17 cellular contexts compared by ENCODE assay signal in genomic region chrX:39456894-39457600, GRCh38.
DNase-seq lines count a peak whose midpoint lies in the region; ATAC-seq and TF ChIP-seq lines count a peak whose summit lies in the region.
"Had no signal": no experiment of that assay in that cellular context is flagged by ENCODE, and none has a peak within 500 bp of the region (broad histone marks: within the 10 kb centered on the region; RNA-seq: fewer than 3 reads in every experiment).

No MANE protein-coding gene starts in this region.

- H2AFZ ChIP-seq in hepatocyte: no peak overlapping the region

- H3K27ac Mint-ChIP-seq in T-cell: no peak overlapping the region
- H3K27ac Mint-ChIP-seq: CD8-positive, alpha-beta memory T cell; HFFc6 had no signal

- H3K9me3 ChIP-seq in adipocyte (ENCODE audit: control insufficient read depth, low read length) (peaks cover 42% of the 10 kb centered on the region), hepatocyte (ENCODE audit: low read depth) (peaks cover 7% of the 10 kb centered on the region), aorta (ENCODE audit: control insufficient read depth, low read length) (no peaks in the 10 kb centered on the region)

- peaks cover 0 to 7% of the 10 kb centered on the region in 2 donors for H3K27me3 Mint-ChIP-seq in T-cell

- peak; percentile 0 for DNase-seq in EH (ENCODE audit: low read depth)
- peak; percentile 2 for DNase-seq in adipocyte (ENCODE audit: low read depth)
- DNase-seq in hepatocyte (ENCODE audit: low spot score): peak; percentile 17
- peak; percentile 26 for DNase-seq in superior temporal gyrus (ENCODE audit: extremely low spot score)
- DNase-seq in T-cell: no peak
- no peak for DNase-seq in aorta
- DNase-seq: CD8-positive, alpha-beta memory T cell; HFFc6; KG1; NCI-H1092; NCI-H2081 treated with DMSO at 0.1 percent for 48 hours; NCI-H510A; NCI-H82 had no signal

- no peak overlapping the region for H3K4me2 ChIP-seq in hepatocyte
- H3K4me2 ChIP-seq: BLaER1 treated with 17β-estradiol and CSF1 and Interleukin-3, amounts not matched to agents 10 nM and 100 nM had no signal

- no peaks in the 10 kb centered on the region for H3K9me2 ChIP-seq in hepatocyte (replicated peaks; ENCODE audit: insufficient read depth)

- CTCF ChIA-PET in T-cell (lab: Charles Lee): no interaction called here

- H3K27ac ChIP-seq in hepatocyte (no peak overlapping the region), aorta (ENCODE audit: low read depth in 1 of 2, low read length in 2 of 2) (no peak overlapping the region)
- H3K27ac ChIP-seq: BLaER1 treated with 17β-estradiol and CSF1 and Interleukin-3, amounts not matched to agents 10 nM and 100 nM; SK-N-MC had no signal

- no peak for TF ChIP-seq CTCF in hepatocyte (IDR thresholded peaks at IDR 0.05; ENCODE audit: poor library complexity)

- H3K9me3 Mint-ChIP-seq in T-cell: no peaks in the 10 kb centered on the region
- H3K9me3 Mint-ChIP-seq: HFFc6 had no signal

- no peaks in the 10 kb centered on the region for H3K36me3 ChIP-seq in adipocyte (ENCODE audit: control insufficient read depth, insufficient read depth, low read length, severe bottlenecking)
- no peaks in the 10 kb centered on the region for H3K36me3 ChIP-seq in hepatocyte (replicated peaks; ENCODE audit: insufficient read depth, low read depth)
- no peaks in the 10 kb centered on the region for H3K36me3 ChIP-seq in aorta (ENCODE audit: control insufficient read depth in 1 of 2, insufficient read depth in 2 of 2, low read length in 1 of 2)
- H3K36me3 ChIP-seq: BLaER1 treated with 17β-estradiol and CSF1 and Interleukin-3, amounts not matched to agents 10 nM and 100 nM had no signal

- H3K27me3 ChIP-seq in adipocyte (replicated peaks; ENCODE audit: control insufficient read depth, insufficient read depth, low read length) (peaks cover 73% of the 10 kb centered on the region), hepatocyte (no peaks in the 10 kb centered on the region), aorta (ENCODE audit: control insufficient read depth in 1 of 2, insufficient read depth in 2 of 2, low read length in 1 of 2) (no peaks in the 10 kb centered on the region)
- H3K27me3 ChIP-seq: BLaER1 treated with 17β-estradiol and CSF1 and Interleukin-3, amounts not matched to agents 10 nM and 100 nM had no signal

- intact Hi-C loops in aorta (cut with DNase I): no loop called here

- H3K79me2 ChIP-seq in hepatocyte: no peaks in the 10 kb centered on the region

- no peak for TF ChIP-seq POLR2A in GM18505 (IDR thresholded peaks at IDR 0.05; ENCODE audit: borderline replicate concordance, extremely low read depth, insufficient read depth, insufficient read length)

- H4K20me1 ChIP-seq in hepatocyte (ENCODE audit: insufficient read depth, poor library complexity, severe bottlenecking): no peaks in the 10 kb centered on the region
- H4K20me1 ChIP-seq: BLaER1 treated with 17β-estradiol and CSF1 and Interleukin-3, amounts not matched to agents 10 nM and 100 nM had no signal

- WGBS in hepatocyte (ENCODE audit: low lambda C conversion rate, missing lambda C conversion rate): 61% methylated on average over 3 of the region's 3 CpGs
- 59 to 64% methylated on average over 3 of the region's 3 CpGs for WGBS in aorta, 2 donors

- H3K4me1 Mint-ChIP-seq in T-cell: no peaks in the 10 kb centered on the region
- H3K4me1 Mint-ChIP-seq: CD8-positive, alpha-beta memory T cell had no signal

- ATAC-seq in T-cell (replicated peaks in 1 of 4) (no peak), GM18505 (IDR thresholded peaks at IDR 0.05; ENCODE audit: unreplicated experiment) (no peak), aorta (ENCODE audit: low FRiP score) (no peak)
- ATAC-seq: Panc1 had no signal

- H3K4me3 ChIP-seq in adipocyte (ENCODE audit: low read length) (no peak overlapping the region), hepatocyte (no peak overlapping the region), aorta (ENCODE audit: low read length in 2 of 2) (no peak overlapping the region)
- H3K4me3 ChIP-seq: BLaER1 treated with 17β-estradiol and CSF1 and Interleukin-3, amounts not matched to agents 10 nM and 100 nM; SK-N-MC had no signal

- no peaks in the 10 kb centered on the region for H3K36me3 Mint-ChIP-seq in T-cell
- H3K36me3 Mint-ChIP-seq: CD8-positive, alpha-beta memory T cell had no signal

- no peak overlapping the region for H3K4me3 Mint-ChIP-seq in T-cell
- H3K4me3 Mint-ChIP-seq: CD8-positive, alpha-beta memory T cell; HFFc6 had no signal

- POLR2A ChIA-PET in T-cell (lab: Charles Lee): no interaction called here

- no peak overlapping the region for H3K9ac ChIP-seq in adipocyte (ENCODE audit: low read length)
- H3K9ac ChIP-seq: BLaER1 treated with 17β-estradiol and CSF1 and Interleukin-3, amounts not matched to agents 10 nM and 100 nM had no signal

- H3K4me1 ChIP-seq in adipocyte (ENCODE audit: control insufficient read depth, insufficient read depth, low read length) (no peaks in the 10 kb centered on the region), hepatocyte (ENCODE audit: insufficient read depth) (peaks cover 5% of the 10 kb centered on the region), aorta (ENCODE audit: control insufficient read depth in 1 of 2, insufficient read depth in 2 of 2, low read length in 2 of 2) (no peaks in the 10 kb centered on the region)

Comparison
In these comparisons a context has a peak if more than half of its experiments do, and no peak if none do; other contexts are left out.
1. DNase-seq: peak in EH (single experiment), adipocyte (single experiment), hepatocyte (single experiment) and superior temporal gyrus (single experiment); none in T-cell (0 of 34) and aorta (0 of 2).